In genomic region chr20:9204979-9205378, GRCh38 we compare ENCODE assay signal across 22 cellular contexts.
DNase-seq lines count a peak whose midpoint lies in the region; ATAC-seq, FAIRE-seq and TF ChIP-seq lines count a peak whose summit lies in the region.
"Had no signal": no experiment of that assay in that cellular context is flagged by ENCODE, and none has a peak within 500 bp of the region (broad histone marks: within the 10 kb centered on the region; RNA-seq: fewer than 3 reads in every experiment).

No MANE protein-coding gene starts in this region.

- no peaks in the 10 kb centered on the region for H3K23me2 ChIP-seq in H1 (ENCODE audit: low read depth, low read length)

- no peak overlapping the region for H2BK15ac ChIP-seq in H1 (ENCODE audit: low read length)

- H3K4me1 ChIP-seq in H1 (replicated peaks in 1 of 4; ENCODE audit: control insufficient read depth in 3 of 4, insufficient read depth in 4 of 4, low read length in 3 of 4) (peaks cover 0 to 2% (median 0%) of the 10 kb centered on the region in 4 experiments; a peak in 3 of 7 replicates), prostate gland (replicated peaks) (no peaks in the 10 kb centered on the region)
- H3K4me1 ChIP-seq: Caco-2, HAP-1 had no signal

- no peak for TF ChIP-seq POLR2A in H1 (IDR thresholded peaks at IDR 0.05; ENCODE audit: control extremely low read depth in 1 of 2, low read depth in 2 of 2, low read length in 2 of 2)
- no peak for TF ChIP-seq POLR2A in prostate gland (IDR thresholded peaks at IDR 0.05)

- H3K14ac ChIP-seq in H1 (ENCODE audit: insufficient read length), result no peak overlapping the region

- intact Hi-C loops in prostate gland (cut with DNase I), result no loop called here

- H4K91ac ChIP-seq in H1 (replicated peaks; ENCODE audit: insufficient read length, low read length), result no peak overlapping the region

- H3K27me3 ChIP-seq in H1 (replicated peaks in 1 of 4; ENCODE audit: control insufficient read depth in 3 of 4, extremely low read depth in 1 of 4, insufficient read depth in 3 of 4, low read length in 3 of 4) (no peaks in the 10 kb centered on the region), prostate gland (replicated peaks; ENCODE audit: insufficient read depth) (no peaks in the 10 kb centered on the region)
- H3K27me3 ChIP-seq: BLaER1 had no signal

- 0 out of 2 replicates have a peak overlapping the region, but pooled peaks have one; percentile 13 for H3K18ac ChIP-seq in H1 (ENCODE audit: extremely low read depth, low read length)

- no peak overlapping the region for H2BK5ac ChIP-seq in H1 (ENCODE audit: low read depth, low read length)

- ATAC-seq in HG03342 (IDR thresholded peaks at IDR 0.05; ENCODE audit: unreplicated experiment), result no peak
- ATAC-seq: CD8-positive, alpha-beta T cell; GM12878; GM23338 had no signal

- no peak overlapping the region for H4K8ac ChIP-seq in H1 (ENCODE audit: extremely low read depth, insufficient read depth, low read length)

- H3K9ac ChIP-seq in H1 (replicated peaks in 1 of 4; ENCODE audit: extremely low read depth in 1 of 4, low read depth in 3 of 4, low read length in 3 of 4), result no peak overlapping the region
- H3K9ac ChIP-seq: BLaER1 had no signal

- no peak overlapping the region for H3K56ac ChIP-seq in H1 (replicated peaks; ENCODE audit: insufficient read length, low read depth, low read length)

- H3K4me3 ChIP-seq in LNCaP clone FGC (ENCODE audit: low read depth, low read length) (no peak overlapping the region), H1 (ENCODE audit: extremely low read depth in 1 of 4, insufficient read depth in 2 of 4, low read depth in 3 of 4, low read length in 4 of 4) (no peak overlapping the region), prostate gland (no peak overlapping the region)
- H3K4me3 ChIP-seq: BLaER1, GM12878, GM23338, HAP-1 had no signal

- H3K36me3 ChIP-seq in H1 (ENCODE audit: control insufficient read depth in 2 of 4, insufficient read depth in 4 of 4, low read length in 3 of 4), result no peaks in the 10 kb centered on the region
- no peaks in the 10 kb centered on the region for H3K36me3 ChIP-seq in prostate gland
- H3K36me3 ChIP-seq: BLaER1, HAP-1 had no signal

- H2AFZ ChIP-seq in H1 (ENCODE audit: low read length), result no peak overlapping the region
- H2AFZ ChIP-seq: GM23338 had no signal

- H4K5ac ChIP-seq in H1 (ENCODE audit: insufficient read length, low read depth, low read length), result no peak overlapping the region

- H2BK20ac ChIP-seq in H1 (ENCODE audit: low read length), result no peak overlapping the region

- TF ChIP-seq EP300 in H1 (IDR thresholded peaks at IDR 0.05; ENCODE audit: borderline replicate concordance in 1 of 2, low read depth in 2 of 2, low read length in 2 of 2), result no peak

- H2BK120ac ChIP-seq in H1 (replicated peaks; ENCODE audit: low read depth, low read length), result no peak overlapping the region

- no peaks in the 10 kb centered on the region for H3K9me3 ChIP-seq in H1 (ENCODE audit: insufficient read depth in 2 of 2, low read depth in 1 of 2, low read length in 1 of 2)
- no peaks in the 10 kb centered on the region for H3K9me3 ChIP-seq in prostate gland
- H3K9me3 ChIP-seq: BLaER1, Caco-2, HAP-1 had no signal

- 0 out of 2 replicates have a peak, but pooled peaks cover 2% of the 10 kb centered on the region for H3K79me1 ChIP-seq in H1 (ENCODE audit: low read depth, low read length)

- no peak overlapping the region for H3K4me2 ChIP-seq in H1 (ENCODE audit: insufficient read depth in 1 of 2, low read depth in 2 of 2, low read length in 2 of 2)
- H3K4me2 ChIP-seq: BLaER1, GM23338 had no signal

- no peak overlapping the region for H3K27ac ChIP-seq in H1 (ENCODE audit: low read depth, low read length)
- H3K27ac ChIP-seq in prostate gland, result no peak overlapping the region
- H3K27ac ChIP-seq: BLaER1, C4-2B had no signal

- POLR2A ChIA-PET in H1 (lab: Charles Lee; ENCODE audit: partially characterized antibody), result no interaction called here

- H3K79me2 ChIP-seq in H1 (ENCODE audit: control insufficient read depth in 1 of 2, insufficient read depth in 2 of 2, low read length in 2 of 2), result no peaks in the 10 kb centered on the region

- H3K23ac ChIP-seq in H1 (ENCODE audit: insufficient read length), result no peak overlapping the region

- no peak overlapping the region for H2AK5ac ChIP-seq in H1 (ENCODE audit: low read depth, low read length)

- no peaks in the 10 kb centered on the region for H4K20me1 ChIP-seq in H1 (replicated peaks in 1 of 2; ENCODE audit: control insufficient read depth in 1 of 2, insufficient read depth in 2 of 2, low read length in 2 of 2)
- H4K20me1 ChIP-seq: BLaER1 had no signal

- WGBS in H1 (ENCODE audit: extremely low coverage in 1 of 2, insufficient coverage in 1 of 2, insufficient read length in 1 of 2, insufficient replicate concordance in 2 of 2, low coverage in 1 of 2, low lambda C conversion rate in 2 of 2, missing lambda C conversion rate in 1 of 2), 2 experiments, result 91% methylated on average over 5 of the region's 5 CpGs; no CpG with 5 or more reads in 1 of the 2 experiments
- 41% methylated on average over 5 of the region's 5 CpGs for WGBS in prostate gland

- TF ChIP-seq CTCF in LNCaP clone FGC (IDR thresholded peaks at IDR 0.05; ENCODE audit: control insufficient read depth, extremely low read depth, insufficient read depth) (no peak), H1 (IDR thresholded peaks at IDR 0.05; ENCODE audit: control extremely low read depth in 1 of 3, insufficient read depth in 1 of 3, low read depth in 1 of 3, low read length in 3 of 3) (no peak), prostate gland (IDR thresholded peaks at IDR 0.05) (no peak)

- H2BK12ac ChIP-seq in H1 (ENCODE audit: low read depth, low read length), result no peak overlapping the region

- TF ChIP-seq RAD21 in H1 (IDR thresholded peaks at IDR 0.05 in 1 of 2, conservative IDR thresholded peaks at IDR 0.05 in 1 of 2; ENCODE audit: low read depth in 2 of 2, low read length in 2 of 2), result no peak

- in situ Hi-C loops in G401 (cut with HindIII; ENCODE audit: low sequenced_read_pairs), result no loop called here

- FAIRE-seq in H1 (lab: Jason Lieb, UNC), result no peak
- FAIRE-seq: GM12878, GM18507, H54 had no signal

- DNase-seq in G401 (ENCODE audit: low spot score) (peak; percentile 52), LNCaP clone FGC (ENCODE audit: low read depth) (peak; percentile 50), H1 (ENCODE audit: low read depth in 1 of 2, low spot score in 2 of 2) (no peak), fibroblast of gingiva (ENCODE audit: low read depth) (peak; percentile 14), NCI-H526 (lab: John Stamatoyannopoulos, UW) (no peak), dedifferentiated amniotic fluid mesenchymal stem cell (ENCODE audit: extremely low spot score) (no peak), prostate gland (ENCODE audit: low spot score) (no peak)
- DNase-seq: Caco-2; CD4-positive, CD25-positive, alpha-beta regulatory T cell; CD8-positive, alpha-beta T cell; DMS153; DND-41; GDM1; HFFc6 had no signal

- no peak overlapping the region for H3K4ac ChIP-seq in H1 (replicated peaks; ENCODE audit: insufficient read length, low read depth, low read length)

- CTCF ChIA-PET in H1 (lab: Charles Lee; ENCODE audit: partially characterized antibody), result interaction anchor here (1.0 to 1.4 kb wide), 2 partner anchors 9 to 14 kb away, joined by 3 to 8 read pairs; no protein-coding TSS in a partner anchor

Comparison
In these comparisons a context has a peak if more than half of its experiments do, and no peak if none do; other contexts are left out.
1. DNase-seq: peak in G401 (single experiment), LNCaP clone FGC (single experiment) and fibroblast of gingiva (single experiment); none in H1 (0 of 2), NCI-H526 (0 of 2), dedifferentiated amniotic fluid mesenchymal stem cell (single experiment) and prostate gland (single experiment).